Comparison of ENCODE assay signal across 28 cellular contexts in genomic region chr7:16212610-16213009, GRCh38.
"Had no signal": no experiment of that assay in that cellular context is flagged by ENCODE, and none has a peak within 500 bp of the region (broad histone marks: within the 10 kb centered on the region; RNA-seq: fewer than 3 reads in every experiment).

No MANE protein-coding gene starts in this region.

- H3K27ac Mint-ChIP-seq: activated naive CD4-positive, alpha-beta T cell treated with anti-CD3 and anti-CD28 coated beads, Interleukin-2, amount 10 ng/mL, durations not matched to agents 7 days and 5 days; activated T-helper 1 cell treated with anti-CD3 and anti-CD28 coated beads, Interleukin-12 subunit alpha, Interleukin-12 subunit beta, Interleukin-2, Interleukin-4 antibody, amounts not matched to agents 30 ng/mL and 10 ng/mL and 1 ng/mL, durations not matched to agents 14 hours and 24 hours and 36 hours; naive thymus-derived CD8-positive, alpha-beta T cell; neural progenitor cell; T-helper 2 cell treated with Interferon-gamma antibody and Interleukin-4, amounts not matched to agents 5 μg/mL and 100 μg/mL, for 36 hours had no signal

- FAIRE-seq: astrocyte, endometrium had no signal

- H2AFZ ChIP-seq: neural progenitor cell had no signal

- H3K36me3 ChIP-seq: brain microvascular endothelial cell, esophagus squamous epithelium, heart right ventricle, left ventricle myocardium inferior, neural progenitor cell, spleen, suprapubic skin, tibial artery had no signal

- H3K27ac ChIP-seq: brain microvascular endothelial cell, epithelial cell of prostate, esophagus squamous epithelium, heart right ventricle, left ventricle myocardium inferior, neural progenitor cell, spleen, suprapubic skin, tibial artery had no signal

- ATAC-seq: heart right ventricle; naive thymus-derived CD8-positive, alpha-beta T cell; right cardiac atrium had no signal

- H3K4me3 ChIP-seq: esophagus squamous epithelium, heart right ventricle, left ventricle myocardium inferior, neural progenitor cell, spleen, suprapubic skin, tibial artery had no signal

- H3K4me1 ChIP-seq: esophagus squamous epithelium, heart right ventricle, left ventricle myocardium inferior, spleen, suprapubic skin, tibial artery had no signal

- H3K4me2 ChIP-seq: neural progenitor cell had no signal

- H3K4me1 Mint-ChIP-seq: naive thymus-derived CD8-positive, alpha-beta T cell had no signal

- H3K27me3 Mint-ChIP-seq: activated naive CD4-positive, alpha-beta T cell treated with anti-CD3 and anti-CD28 coated beads, Interleukin-2, amount 10 ng/mL, durations not matched to agents 7 days and 5 days; naive thymus-derived CD8-positive, alpha-beta T cell had no signal

- DNase-seq: activated CD4-positive, alpha-beta T cell treated with anti-CD3 and anti-CD28 coated beads for 48 hours; activated CD4-positive, alpha-beta T cell treated with anti-CD3 and anti-CD28 coated beads, Interleukin-2, amount 50 U/mL, for 48 hours; activated CD8-positive, alpha-beta memory T cell treated with anti-CD3 and anti-CD28 coated beads for 24 hours; activated effector memory CD4-positive, alpha-beta T cell treated with anti-CD3 and anti-CD28 coated beads, Interleukin-2, amount 50 U/mL, for 16 hours; activated naive CD4-positive, alpha-beta T cell treated with anti-CD3 and anti-CD28 coated beads, Interleukin-2, amount 10 ng/mL, durations not matched to agents 7 days and 5 days; activated T-cell treated with anti-CD3 and anti-CD28 coated beads, Interleukin-2, amount 50 U/mL, for 1 hour; amniotic stem cell; brain microvascular endothelial cell; dermis blood vessel endothelial cell; effector CD8-positive, alpha-beta T cell; esophagus squamous epithelium; foreskin melanocyte; heart right ventricle; kidney glomerular epithelial cell; left ventricle myocardium inferior; naive thymus-derived CD8-positive, alpha-beta T cell; right cardiac atrium; spleen; stimulated activated naive CD4-positive, alpha-beta T cell; T-helper 1 cell; tibial artery had no signal

- H3K9me3 Mint-ChIP-seq: activated T-helper 1 cell treated with anti-CD3 and anti-CD28 coated beads, Interleukin-12 subunit alpha, Interleukin-12 subunit beta, Interleukin-2, Interleukin-4 antibody, amounts not matched to agents 30 ng/mL and 10 ng/mL and 1 ng/mL, durations not matched to agents 14 hours and 24 hours and 36 hours; T-helper 2 cell treated with Interferon-gamma antibody and Interleukin-4, amounts not matched to agents 5 μg/mL and 100 μg/mL, for 36 hours had no signal

- H3K36me3 Mint-ChIP-seq: activated naive CD4-positive, alpha-beta T cell treated with anti-CD3 and anti-CD28 coated beads, Interleukin-2, amount 10 ng/mL, durations not matched to agents 7 days and 5 days; neural progenitor cell had no signal

- H3K9me3 ChIP-seq: esophagus squamous epithelium, left ventricle myocardium inferior, spleen, suprapubic skin, tibial artery had no signal

- H3K27me3 ChIP-seq: brain microvascular endothelial cell, esophagus squamous epithelium, heart right ventricle, neural progenitor cell, spleen, suprapubic skin, tibial artery had no signal

- H3K4me3 Mint-ChIP-seq: activated naive CD4-positive, alpha-beta T cell treated with anti-CD3 and anti-CD28 coated beads, Interleukin-2, amount 10 ng/mL, durations not matched to agents 7 days and 5 days; activated T-helper 1 cell treated with anti-CD3 and anti-CD28 coated beads, Interleukin-12 subunit alpha, Interleukin-12 subunit beta, Interleukin-2, Interleukin-4 antibody, amounts not matched to agents 30 ng/mL and 10 ng/mL and 1 ng/mL, durations not matched to agents 14 hours and 24 hours and 36 hours; naive thymus-derived CD8-positive, alpha-beta T cell; neural progenitor cell; T-helper 2 cell treated with Interferon-gamma antibody and Interleukin-4, amounts not matched to agents 5 μg/mL and 100 μg/mL, for 36 hours had no signal
